ENCODE assay signal across 9 cellular contexts in genomic region chr3:58584690-58585004, GRCh38. TPM values are rescaled to one million over a fixed set of nuclear protein-coding genes. Genes with fewer than 3 reads are reported as not detected.
DNase-seq lines count a peak whose midpoint lies in the region; ATAC-seq and TF ChIP-seq lines count a peak whose summit lies in the region.
"Had no signal": no experiment of that assay in that cellular context is flagged by ENCODE, and none has a peak within 500 bp of the region (broad histone marks: within the 10 kb centered on the region; RNA-seq: fewer than 3 reads in every experiment).

No MANE protein-coding gene starts in this region.

- H3K9me3 Mint-ChIP-seq in activated T-helper 2 cell treated with anti-CD3 and anti-CD28 coated beads, Interferon-gamma antibody, Interleukin-2, Interleukin-4, amounts not matched to agents 10 μg/mL and 5 μg/mL and 100 μg/mL, durations not matched to agents 14 hours and 24 hours and 36 hours, result no peaks in the 10 kb centered on the region
- peaks cover 0 to 9% (median 1%) of the 10 kb centered on the region in 6 donors for H3K9me3 Mint-ChIP-seq in immature natural killer cell

- H3K36me3 ChIP-seq in stomach, result no peaks in the 10 kb centered on the region

- DNase-seq in DMS79 treated with DMSO at 0.1 percent for 48 hours (lab: John Stamatoyannopoulos, UW), result peak; percentile 8
- no peak for DNase-seq in DMS79 (lab: John Stamatoyannopoulos, UW)
- no peak for DNase-seq in activated T-helper 2 cell treated with anti-CD3 and anti-CD28 coated beads, Interferon-gamma antibody, Interleukin-2, Interleukin-4, amounts not matched to agents 10 μg/mL and 5 μg/mL and 100 μg/mL, durations not matched to agents 14 hours and 24 hours and 36 hours (ENCODE audit: low spot score)
- DNase-seq in immature natural killer cell, result no peak
- no peak for DNase-seq in stomach
- no peak for DNase-seq in stimulated activated naive CD4-positive, alpha-beta T cell (lab: John Stamatoyannopoulos, UW)

- H3K4me3 Mint-ChIP-seq in activated T-helper 2 cell treated with anti-CD3 and anti-CD28 coated beads, Interferon-gamma antibody, Interleukin-2, Interleukin-4, amounts not matched to agents 10 μg/mL and 5 μg/mL and 100 μg/mL, durations not matched to agents 14 hours and 24 hours and 36 hours (ENCODE audit: low read depth), result peak overlapping the region; percentile 81
- peak overlapping the region; percentile 86 to 95 (median 90) for H3K4me3 Mint-ChIP-seq in immature natural killer cell

- H3K36me3 Mint-ChIP-seq in activated T-helper 2 cell treated with anti-CD3 and anti-CD28 coated beads, Interferon-gamma antibody, Interleukin-2, Interleukin-4, amounts not matched to agents 10 μg/mL and 5 μg/mL and 100 μg/mL, durations not matched to agents 14 hours and 24 hours and 36 hours (ENCODE audit: low read depth), result no peaks in the 10 kb centered on the region
- peaks cover 0 to 7% (median 4%) of the 10 kb centered on the region in 3 donors for H3K36me3 Mint-ChIP-seq in immature natural killer cell

- peak overlapping the region in 4 of 5 donors; percentile 71 to 88 (median 78) for H3K27ac ChIP-seq in stomach
- H3K27ac ChIP-seq: C4-2B had no signal

- H3K9me3 ChIP-seq in stomach, result no peaks in the 10 kb centered on the region

- TF ChIP-seq CTCF in stomach (IDR thresholded peaks at IDR 0.05), result no peak

- TF ChIP-seq POLR2A in stomach (IDR thresholded peaks at IDR 0.05), result no peak

- ATAC-seq in GM21786 (IDR thresholded peaks at IDR 0.05; ENCODE audit: unreplicated experiment) (no peak), HG03108 (IDR thresholded peaks at IDR 0.05; ENCODE audit: unreplicated experiment) (no peak)

- 24 to 45% (median 38%) methylated on average over 10 of the region's 10 CpGs for WGBS in stomach, 5 donors

- no peak overlapping the region for H3K27ac Mint-ChIP-seq in activated T-helper 2 cell treated with anti-CD3 and anti-CD28 coated beads, Interferon-gamma antibody, Interleukin-2, Interleukin-4, amounts not matched to agents 10 μg/mL and 5 μg/mL and 100 μg/mL, durations not matched to agents 14 hours and 24 hours and 36 hours
- peak overlapping the region in 1 of 6 donors; percentile 67 for H3K27ac Mint-ChIP-seq in immature natural killer cell

- peaks cover 11% of the 10 kb centered on the region for H3K4me1 Mint-ChIP-seq in activated T-helper 2 cell treated with anti-CD3 and anti-CD28 coated beads, Interferon-gamma antibody, Interleukin-2, Interleukin-4, amounts not matched to agents 10 μg/mL and 5 μg/mL and 100 μg/mL, durations not matched to agents 14 hours and 24 hours and 36 hours (ENCODE audit: low read depth)
- H3K4me1 Mint-ChIP-seq in immature natural killer cell, result peaks cover 15 to 24% of the 10 kb centered on the region in 2 donors

- H3K27me3 Mint-ChIP-seq in activated T-helper 2 cell treated with anti-CD3 and anti-CD28 coated beads, Interferon-gamma antibody, Interleukin-2, Interleukin-4, amounts not matched to agents 10 μg/mL and 5 μg/mL and 100 μg/mL, durations not matched to agents 14 hours and 24 hours and 36 hours (ENCODE audit: low read depth), result peaks cover 62% of the 10 kb centered on the region
- peaks cover 7 to 33% (median 17%) of the 10 kb centered on the region in 3 donors for H3K27me3 Mint-ChIP-seq in immature natural killer cell (ENCODE audit: low read depth in 3 of 3)

- peaks cover 0 to 32% (median 14%) of the 10 kb centered on the region in 3 donors for H3K27me3 ChIP-seq in stomach

- H3K4me1 ChIP-seq in stomach, result peaks cover 11 to 30% (median 16%) of the 10 kb centered on the region in 4 donors

- intact Hi-C loops in activated T-helper 2 cell treated with anti-CD3 and anti-CD28 coated beads, Interferon-gamma antibody, Interleukin-2, Interleukin-4, amounts not matched to agents 10 μg/mL and 5 μg/mL and 100 μg/mL, durations not matched to agents 14 hours and 24 hours and 36 hours (cut with micrococcal nuclease), result no loop called here
- intact Hi-C loops in stomach (cut with DNase I; ENCODE audit: low total_unique reads), result no loop called here

- H3K4me3 ChIP-seq in stomach, result peak overlapping the region; percentile 45 to 61 (median 48)

- no peak for TF ChIP-seq EP300 in stomach (IDR thresholded peaks at IDR 0.05)

RNA-seq across cellular contexts. Expression of gene FAM107A, which starts 7.5 kb away (rescaled TPM):
- total RNA-seq in activated T-helper 2 cell treated with anti-CD3 and anti-CD28 coated beads, Interferon-gamma antibody, Interleukin-2, Interleukin-4, amounts not matched to agents 10 μg/mL and 5 μg/mL and 100 μg/mL, durations not matched to agents 14 hours and 24 hours and 36 hours, result not detected in 2 replicates
- polyA plus RNA-seq in immature natural killer cell (not detected), stomach (10 to 100 TPM; 22.4 to 55.4 (median 35.6) TPM)
- total RNA-seq in stomach, result 10 to 100 TPM in 4 of 5 donors, 1 to 10 TPM in 1; 4.7 to 35.2 (median 16.2) TPM

RNA-seq across cellular contexts. Expression of gene ACOX2, which starts 47.7 kb away (rescaled TPM):
- not detected in 2 replicates for total RNA-seq in activated T-helper 2 cell treated with anti-CD3 and anti-CD28 coated beads, Interferon-gamma antibody, Interleukin-2, Interleukin-4, amounts not matched to agents 10 μg/mL and 5 μg/mL and 100 μg/mL, durations not matched to agents 14 hours and 24 hours and 36 hours
- polyA plus RNA-seq in immature natural killer cell (not detected), stomach (10 to 100 TPM in 1 of 3 donors, 1 to 10 TPM in 2; 4.9 to 15.6 (median 7.5) TPM)
- 10 to 100 TPM in 2 of 5 donors, 1 to 10 TPM in 2, not detected in 1; 1.6 to 22.2 (median 10.1) TPM for total RNA-seq in stomach
